ENCODE assay signal across 8 cellular contexts in the genomic region with DNA sequence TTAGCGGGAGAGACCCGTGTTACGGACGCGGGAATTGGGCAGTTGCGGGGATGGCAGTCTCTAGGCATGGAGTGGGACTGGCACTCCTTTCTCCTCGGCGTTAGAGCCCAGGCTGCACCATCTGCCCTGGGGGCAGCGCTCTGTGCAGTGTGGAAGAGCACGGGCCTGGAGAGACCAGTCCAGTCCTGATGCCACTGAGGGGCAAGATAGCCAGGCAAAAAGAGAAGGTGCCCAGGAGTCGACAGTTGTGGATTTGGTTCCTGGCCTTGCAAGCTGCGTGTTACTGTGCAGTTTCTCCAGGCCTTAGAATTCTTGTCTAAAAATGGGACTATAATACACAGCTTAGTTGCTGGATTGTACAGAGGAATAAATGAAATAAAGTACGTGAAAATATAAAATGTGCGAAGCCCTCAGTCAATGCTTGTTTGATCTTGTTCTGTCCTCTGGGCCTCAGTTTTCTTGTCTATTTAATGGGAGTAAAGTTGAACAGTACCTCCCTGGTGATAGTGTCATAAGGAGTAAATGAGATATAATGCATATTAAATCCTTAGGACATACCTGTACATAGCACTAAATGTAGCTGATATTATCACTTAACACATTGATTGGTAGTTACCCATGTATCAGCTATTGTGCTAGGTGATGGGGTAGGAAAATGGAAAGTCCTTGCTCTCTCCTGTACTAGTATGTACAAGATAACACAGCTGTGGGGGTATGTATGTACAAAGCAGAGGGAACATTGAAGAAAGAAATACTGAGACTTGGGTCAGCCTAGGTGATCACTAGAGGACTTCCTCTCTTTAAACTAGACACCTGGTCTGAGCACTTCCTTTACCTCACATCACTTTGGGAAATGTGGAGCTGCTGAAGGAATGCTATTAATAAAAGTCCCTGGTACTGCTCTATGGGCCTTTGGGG. TPM values are rescaled to one million over a fixed set of nuclear protein-coding genes. Genes with fewer than 3 reads are reported as not detected.
DNase-seq lines count a peak whose midpoint lies in the region; ATAC-seq and TF ChIP-seq lines count a peak whose summit lies in the region.

No MANE protein-coding gene starts in this region.

- no peaks in the 10 kb centered on the region for H3K9me3 ChIP-seq in cardiac muscle cell (ENCODE audit: low read depth)

- no peaks in the 10 kb centered on the region for H3K27me3 ChIP-seq in cardiac muscle cell

- ATAC-seq in activated T-cell treated with anti-CD3 and anti-CD28 coated beads, Interleukin-2, amount 50 U/mL, for 4 hours = peak in 1 of 2 donors; percentile 12
- ATAC-seq in WTC11 (peak; percentile 7), GM18861 (IDR thresholded peaks at IDR 0.05; ENCODE audit: unreplicated experiment) (no peak), HG02884 (IDR thresholded peaks at IDR 0.05; ENCODE audit: unreplicated experiment) (no peak)

- no peak for TF ChIP-seq CTCF in WTC11 (IDR thresholded peaks at IDR 0.05)
- no peak for TF ChIP-seq CTCF in cardiac muscle cell (IDR thresholded peaks at IDR 0.05; ENCODE audit: low read depth, low read length)

- peaks cover 10% of the 10 kb centered on the region for H3K4me1 ChIP-seq in cardiac muscle cell (ENCODE audit: low read depth)

- CTCF ChIA-PET in WTC11 (lab: Charles Lee) = interaction anchor here (1.6 kb wide), 1 partner anchor 191 kb away, joined by 9 read pairs; no protein-coding TSS in a partner anchor

- peak overlapping the region; percentile 76 for H3K4me3 ChIP-seq in cardiac muscle cell
- H3K4me3 ChIP-seq in skeletal muscle cell (ENCODE audit: low read depth, low read length) = peak overlapping the region; percentile 92

- no peaks in the 10 kb centered on the region for H3K9me3 Mint-ChIP-seq in activated T-cell treated with anti-CD3 and anti-CD28 coated beads, Interleukin-2, amount 50 U/mL, for 4 hours
- H3K9me3 Mint-ChIP-seq in WTC11 = no peaks in the 10 kb centered on the region

- POLR2A ChIA-PET in WTC11 (lab: Charles Lee) = no interaction called here

- peak overlapping the region; percentile 93 for H3K27ac ChIP-seq in cardiac muscle cell

- peak overlapping the region; percentile 93 for H3K4me3 Mint-ChIP-seq in activated T-cell treated with anti-CD3 and anti-CD28 coated beads, Interleukin-2, amount 50 U/mL, for 4 hours
- H3K4me3 Mint-ChIP-seq in WTC11 = peak overlapping the region; percentile 92

- H3K27me3 Mint-ChIP-seq in activated T-cell treated with anti-CD3 and anti-CD28 coated beads, Interleukin-2, amount 50 U/mL, for 4 hours (ENCODE audit: low read depth) = no peaks in the 10 kb centered on the region
- H3K27me3 Mint-ChIP-seq in WTC11 (ENCODE audit: low read depth) = no peaks in the 10 kb centered on the region; the same call in 1 of the 2 replicates

- H3K36me3 Mint-ChIP-seq in activated T-cell treated with anti-CD3 and anti-CD28 coated beads, Interleukin-2, amount 50 U/mL, for 4 hours (ENCODE audit: insufficient read depth) = peaks cover 4% of the 10 kb centered on the region
- 0 out of 2 replicates have a peak, but pooled peaks cover 7% of the 10 kb centered on the region for H3K36me3 Mint-ChIP-seq in WTC11

- H3K36me3 ChIP-seq in cardiac muscle cell = no peaks in the 10 kb centered on the region

- DNase-seq in activated T-cell treated with anti-CD3 and anti-CD28 coated beads, Interleukin-2, amount 50 U/mL, for 4 hours = no peak
- no peak for DNase-seq in activated T-cell treated with anti-CD3 and anti-CD28 coated beads for 4 hours
- no peak for DNase-seq in WTC11 (ENCODE audit: low spot score)
- no peak for DNase-seq in cardiac muscle cell (ENCODE audit: low read depth in 1 of 2, low spot score in 1 of 2)
- no peak for DNase-seq in skeletal muscle cell (ENCODE audit: low read depth)
- DNase-seq in stimulated activated CD8-positive, alpha-beta memory T cell treated with anti-CD3 and anti-CD28 coated beads, Interleukin-4, amount 100 ng/mL, for 48 hours = no peak

- H3K27ac Mint-ChIP-seq in WTC11 = no peak overlapping the region; the same call in 1 of the 2 replicates

- H3K4me1 Mint-ChIP-seq in activated T-cell treated with anti-CD3 and anti-CD28 coated beads, Interleukin-2, amount 50 U/mL, for 4 hours (ENCODE audit: low read depth) = peaks cover 42% of the 10 kb centered on the region
- peaks cover 26% of the 10 kb centered on the region for H3K4me1 Mint-ChIP-seq in WTC11

TF ChIP-seq in WTC11, 78 proteins besides CTCF, POLR2A, EP300 and RAD21 (continues in another document):
- TF ChIP-seq, protein P1, sequence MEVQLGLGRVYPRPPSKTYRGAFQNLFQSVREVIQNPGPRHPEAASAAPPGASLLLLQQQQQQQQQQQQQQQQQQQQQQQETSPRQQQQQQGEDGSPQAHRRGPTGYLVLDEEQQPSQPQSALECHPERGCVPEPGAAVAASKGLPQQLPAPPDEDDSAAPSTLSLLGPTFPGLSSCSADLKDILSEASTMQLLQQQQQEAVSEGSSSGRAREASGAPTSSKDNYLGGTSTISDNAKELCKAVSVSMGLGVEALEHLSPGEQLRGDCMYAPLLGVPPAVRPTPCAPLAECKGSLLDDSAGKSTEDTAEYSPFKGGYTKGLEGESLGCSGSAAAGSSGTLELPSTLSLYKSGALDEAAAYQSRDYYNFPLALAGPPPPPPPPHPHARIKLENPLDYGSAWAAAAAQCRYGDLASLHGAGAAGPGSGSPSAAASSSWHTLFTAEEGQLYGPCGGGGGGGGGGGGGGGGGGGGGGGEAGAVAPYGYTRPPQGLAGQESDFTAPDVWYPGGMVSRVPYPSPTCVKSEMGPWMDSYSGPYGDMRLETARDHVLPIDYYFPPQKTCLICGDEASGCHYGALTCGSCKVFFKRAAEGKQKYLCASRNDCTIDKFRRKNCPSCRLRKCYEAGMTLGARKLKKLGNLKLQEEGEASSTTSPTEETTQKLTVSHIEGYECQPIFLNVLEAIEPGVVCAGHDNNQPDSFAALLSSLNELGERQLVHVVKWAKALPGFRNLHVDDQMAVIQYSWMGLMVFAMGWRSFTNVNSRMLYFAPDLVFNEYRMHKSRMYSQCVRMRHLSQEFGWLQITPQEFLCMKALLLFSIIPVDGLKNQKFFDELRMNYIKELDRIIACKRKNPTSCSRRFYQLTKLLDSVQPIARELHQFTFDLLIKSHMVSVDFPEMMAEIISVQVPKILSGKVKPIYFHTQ (CRISPR knock-in tag; IDR thresholded peaks at IDR 0.05) = no peak
- TF ChIP-seq JUN (CRISPR knock-in tag; IDR thresholded peaks at IDR 0.05) (no peak), ELF4 (CRISPR knock-in tag; IDR thresholded peaks at IDR 0.05; ENCODE audit: low read depth) (no peak), TP53 (CRISPR knock-in tag; IDR thresholded peaks at IDR 0.05) (no peak), RELA (CRISPR knock-in tag; IDR thresholded peaks at IDR 0.05; ENCODE audit: borderline replicate concordance) (no peak), ETV6 (CRISPR knock-in tag; IDR thresholded peaks at IDR 0.05) (peak; percentile 34; the same call in 1 of the 2 replicates)
- TF ChIP-seq, protein P2, sequence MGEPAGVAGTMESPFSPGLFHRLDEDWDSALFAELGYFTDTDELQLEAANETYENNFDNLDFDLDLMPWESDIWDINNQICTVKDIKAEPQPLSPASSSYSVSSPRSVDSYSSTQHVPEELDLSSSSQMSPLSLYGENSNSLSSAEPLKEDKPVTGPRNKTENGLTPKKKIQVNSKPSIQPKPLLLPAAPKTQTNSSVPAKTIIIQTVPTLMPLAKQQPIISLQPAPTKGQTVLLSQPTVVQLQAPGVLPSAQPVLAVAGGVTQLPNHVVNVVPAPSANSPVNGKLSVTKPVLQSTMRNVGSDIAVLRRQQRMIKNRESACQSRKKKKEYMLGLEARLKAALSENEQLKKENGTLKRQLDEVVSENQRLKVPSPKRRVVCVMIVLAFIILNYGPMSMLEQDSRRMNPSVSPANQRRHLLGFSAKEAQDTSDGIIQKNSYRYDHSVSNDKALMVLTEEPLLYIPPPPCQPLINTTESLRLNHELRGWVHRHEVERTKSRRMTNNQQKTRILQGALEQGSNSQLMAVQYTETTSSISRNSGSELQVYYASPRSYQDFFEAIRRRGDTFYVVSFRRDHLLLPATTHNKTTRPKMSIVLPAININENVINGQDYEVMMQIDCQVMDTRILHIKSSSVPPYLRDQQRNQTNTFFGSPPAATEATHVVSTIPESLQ (CRISPR knock-in tag; IDR thresholded peaks at IDR 0.05) = no peak
- TF ChIP-seq, protein P3, sequence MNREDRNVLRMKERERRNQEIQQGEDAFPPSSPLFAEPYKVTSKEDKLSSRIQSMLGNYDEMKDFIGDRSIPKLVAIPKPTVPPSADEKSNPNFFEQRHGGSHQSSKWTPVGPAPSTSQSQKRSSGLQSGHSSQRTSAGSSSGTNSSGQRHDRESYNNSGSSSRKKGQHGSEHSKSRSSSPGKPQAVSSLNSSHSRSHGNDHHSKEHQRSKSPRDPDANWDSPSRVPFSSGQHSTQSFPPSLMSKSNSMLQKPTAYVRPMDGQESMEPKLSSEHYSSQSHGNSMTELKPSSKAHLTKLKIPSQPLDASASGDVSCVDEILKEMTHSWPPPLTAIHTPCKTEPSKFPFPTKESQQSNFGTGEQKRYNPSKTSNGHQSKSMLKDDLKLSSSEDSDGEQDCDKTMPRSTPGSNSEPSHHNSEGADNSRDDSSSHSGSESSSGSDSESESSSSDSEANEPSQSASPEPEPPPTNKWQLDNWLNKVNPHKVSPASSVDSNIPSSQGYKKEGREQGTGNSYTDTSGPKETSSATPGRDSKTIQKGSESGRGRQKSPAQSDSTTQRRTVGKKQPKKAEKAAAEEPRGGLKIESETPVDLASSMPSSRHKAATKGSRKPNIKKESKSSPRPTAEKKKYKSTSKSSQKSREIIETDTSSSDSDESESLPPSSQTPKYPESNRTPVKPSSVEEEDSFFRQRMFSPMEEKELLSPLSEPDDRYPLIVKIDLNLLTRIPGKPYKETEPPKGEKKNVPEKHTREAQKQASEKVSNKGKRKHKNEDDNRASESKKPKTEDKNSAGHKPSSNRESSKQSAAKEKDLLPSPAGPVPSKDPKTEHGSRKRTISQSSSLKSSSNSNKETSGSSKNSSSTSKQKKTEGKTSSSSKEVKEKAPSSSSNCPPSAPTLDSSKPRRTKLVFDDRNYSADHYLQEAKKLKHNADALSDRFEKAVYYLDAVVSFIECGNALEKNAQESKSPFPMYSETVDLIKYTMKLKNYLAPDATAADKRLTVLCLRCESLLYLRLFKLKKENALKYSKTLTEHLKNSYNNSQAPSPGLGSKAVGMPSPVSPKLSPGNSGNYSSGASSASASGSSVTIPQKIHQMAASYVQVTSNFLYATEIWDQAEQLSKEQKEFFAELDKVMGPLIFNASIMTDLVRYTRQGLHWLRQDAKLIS (CRISPR knock-in tag; IDR thresholded peaks at IDR 0.05; ENCODE audit: borderline replicate concordance) = no peak

RNA-seq across cellular contexts. Expression of a gene that starts 1.2 kb away (rescaled TPM):
- total RNA-seq in activated T-cell treated with anti-CD3 and anti-CD28 coated beads, Interleukin-2, amount 50 U/mL, for 4 hours = 10 to 100 TPM; 88.1 to 97.9 (median 90.5) TPM
- total RNA-seq in WTC11 (2021) (185 to 194 TPM (median 189 TPM) in 3 replicates), cardiac muscle cell (67.3 and 78.8 TPM in 2 replicates)
- 267 and 279 TPM in 2 replicates for polyA plus RNA-seq in cardiac muscle cell
